ENCODE assay signal across 11 cellular contexts in genomic region chr12:14756331-14757143, GRCh38. TPM values are rescaled to one million over a fixed set of nuclear protein-coding genes. Genes with fewer than 3 reads are reported as not detected.
DNase-seq lines count a peak whose midpoint lies in the region; ATAC-seq, FAIRE-seq and TF ChIP-seq lines count a peak whose summit lies in the region.
"Had no signal": no experiment of that assay in that cellular context is flagged by ENCODE, and none has a peak within 500 bp of the region (broad histone marks: within the 10 kb centered on the region; RNA-seq: fewer than 3 reads in every experiment).

No MANE protein-coding gene starts in this region.

- H3K4me3 ChIP-seq in AG09309 (ENCODE audit: control insufficient read depth, low read depth, low read length): no peak overlapping the region
- H3K4me3 ChIP-seq in HCT116 (replicated peaks in 1 of 2; ENCODE audit: low read depth in 1 of 2, low read length in 2 of 2): no peak overlapping the region
- H3K4me3 ChIP-seq in GM12878: no peak overlapping the region
- H3K4me3 ChIP-seq in liver (ENCODE audit: low read depth in 1 of 3, low read length in 3 of 3): no peak overlapping the region

- TF ChIP-seq CTCF in AG09309 (IDR thresholded peaks at IDR 0.05; ENCODE audit: control insufficient read depth, insufficient read depth, low read depth, low read length, missing control alignments) (peak; percentile 26), HCT116 (IDR thresholded peaks at IDR 0.05 in 2 of 3, conservative IDR thresholded peaks at IDR 0.05 in 1 of 3; ENCODE audit: borderline replicate concordance in 1 of 3, insufficient read depth in 1 of 3, low read depth in 2 of 3, low read length in 2 of 3) (peak in 2 of 3 experiments; percentile 30 to 48; a peak in 4 of 6 replicates), GM12878 (IDR thresholded peaks at IDR 0.05 in 2 of 3, conservative IDR thresholded peaks at IDR 0.05 in 1 of 3; ENCODE audit: control insufficient read depth in 2 of 3, extremely low read depth in 1 of 3, insufficient read depth in 1 of 3, low read depth in 3 of 3, low read length in 3 of 3) (peak in 2 of 3 experiments; percentile 6 to 16; a peak in 1 of 6 replicates), liver (IDR thresholded peaks at IDR 0.05; ENCODE audit: low read depth, low read length, missing input control) (peak; percentile 30)

- no TSS peak for BruUV-seq in HCT116 (replicated peaks; lab: Mats Ljungman, UMichigan)
- BruUV-seq in GM12878 (replicated peaks; lab: Mats Ljungman, UMichigan): no TSS peak

- SMC1A ChIA-PET in GM12878 (lab: Charles Lee; ENCODE audit: uncharacterized antibody, unreplicated experiment): interaction anchor here (0.6 kb wide), 1 partner anchor 14 kb away, joined by 3 read pairs; a partner anchor contains a TSS

- RAD21 ChIA-PET in HCT116 (lab: Charles Lee; ENCODE audit: low non-redundant PET in 1 of 2, low total read pairs in 2 of 2, uncharacterized antibody in 2 of 2, unreplicated experiment in 2 of 2): no interaction called here
- RAD21 ChIA-PET in GM12878 (lab: Charles Lee; ENCODE audit: unreplicated experiment): no interaction called here

- H3K9me2 ChIP-seq in HCT116 (ENCODE audit: insufficient read depth): no peaks in the 10 kb centered on the region

- H3K79me2 ChIP-seq in HCT116 (ENCODE audit: insufficient read depth, low read length): no peaks in the 10 kb centered on the region
- no peaks in the 10 kb centered on the region for H3K79me2 ChIP-seq in GM12878 (ENCODE audit: control insufficient read depth, insufficient read depth, low read length)

- in situ Hi-C loops in GM12878 (cut with MboI): loop anchor here (25.0 kb wide), 1 partner anchor 1881 kb away; no protein-coding TSS in a partner anchor

- CTCF ChIA-PET in HCT116 (lab: Charles Lee): interaction anchor here (0.6 to 0.8 kb wide), 2 partner anchors 11 to 26 kb away, joined by 3 read pairs; no protein-coding TSS in a partner anchor
- CTCF ChIA-PET in GM12878 (lab: Yijun Ruan, JAX): interaction anchor here (0.7 to 0.8 kb wide), 2 partner anchors 18 to 49 kb away, joined by 3 to 4 read pairs; a partner anchor contains a TSS

- FAIRE-seq in GM12878 (lab: Jason Lieb, UNC): no peak

- H3K4me2 ChIP-seq in HCT116 (ENCODE audit: low read length) (no peak overlapping the region), GM12878 (ENCODE audit: control insufficient read depth, insufficient read depth) (no peak overlapping the region)

- H3K27me3 ChIP-seq in HCT116 (ENCODE audit: insufficient read depth, low read length) (no peaks in the 10 kb centered on the region), GM12878 (replicated peaks in 1 of 2; ENCODE audit: control insufficient read depth in 2 of 2, insufficient read depth in 2 of 2, low read length in 1 of 2) (no peaks in the 10 kb centered on the region), liver (ENCODE audit: control insufficient read depth in 4 of 4, insufficient read depth in 4 of 4, low read length in 3 of 4) (no peaks in the 10 kb centered on the region)

- no peak overlapping the region for H3K9ac ChIP-seq in HCT116 (ENCODE audit: low read length)
- H3K9ac ChIP-seq in GM12878 (ENCODE audit: control insufficient read depth, insufficient read depth, low read length): no peak overlapping the region
- no peak overlapping the region for H3K9ac ChIP-seq in liver (ENCODE audit: low read depth in 1 of 2, low read length in 2 of 2)

- H3K9me3 ChIP-seq in HCT116 (ENCODE audit: control insufficient read depth in 1 of 2, insufficient read depth in 1 of 2, low read depth in 1 of 2, low read length in 2 of 2) (peaks cover 0 to 2% of the 10 kb centered on the region in 2 experiments; a peak in 2 of 4 replicates), GM12878 (replicated peaks; ENCODE audit: control insufficient read depth, insufficient read depth, low read length) (peaks cover 3% of the 10 kb centered on the region; the same call in 2 of the 3 replicates), liver (ENCODE audit: control insufficient read depth in 4 of 4, low read length in 3 of 4) (no peaks in the 10 kb centered on the region)

- no peak for ATAC-seq in HCT116
- no peak for ATAC-seq in GM12878
- ATAC-seq in GM21576 (IDR thresholded peaks at IDR 0.05; ENCODE audit: unreplicated experiment): no peak
- ATAC-seq: natural killer cell, Right ventricle myocardium inferior had no signal

- no peaks in the 10 kb centered on the region for H4K20me1 ChIP-seq in HCT116 (ENCODE audit: insufficient read depth)
- no peaks in the 10 kb centered on the region for H4K20me1 ChIP-seq in GM12878 (ENCODE audit: control insufficient read depth, insufficient read depth)

- H3K4me1 ChIP-seq in HCT116 (ENCODE audit: control insufficient read depth in 1 of 2, insufficient read depth in 2 of 2, low read length in 2 of 2): peaks cover 0 to 4% of the 10 kb centered on the region in 2 experiments; a peak in 1 of 4 replicates
- no peaks in the 10 kb centered on the region for H3K4me1 ChIP-seq in GM12878 (ENCODE audit: control insufficient read depth, insufficient read depth, low read length)
- no peaks in the 10 kb centered on the region for H3K4me1 ChIP-seq in liver (ENCODE audit: control insufficient read depth in 4 of 4, insufficient read depth in 4 of 4, low read length in 3 of 4)

- TF ChIP-seq POLR2A in HCT116 (IDR thresholded peaks at IDR 0.05; ENCODE audit: borderline replicate concordance, extremely low read depth, insufficient read depth, insufficient read length): no peak
- no peak for TF ChIP-seq POLR2A in GM12878 (IDR thresholded peaks at IDR 0.05; ENCODE audit: low read depth, low read length)

- WGBS in GM12878 (ENCODE audit: insufficient coverage, insufficient replicate concordance, low lambda C conversion rate, missing lambda C conversion rate): 59% methylated on average over 17 of the region's 17 CpGs
- 57% methylated on average over 17 of the region's 17 CpGs for WGBS in liver

- POLR2A ChIA-PET in HCT116 (lab: Charles Lee): no interaction called here
- POLR2A ChIA-PET in GM12878 (lab: Charles Lee): no interaction called here

- no peak for TF ChIP-seq RAD21 in HCT116 (IDR thresholded peaks at IDR 0.05; ENCODE audit: low read depth)
- no peak for TF ChIP-seq RAD21 in GM12878 (IDR thresholded peaks at IDR 0.05; ENCODE audit: insufficient read depth, low read depth, low read length)
- TF ChIP-seq RAD21 in liver (IDR thresholded peaks at IDR 0.05): peak in 1 of 2 donors; percentile 66

- H3K36me3 ChIP-seq in HCT116 (ENCODE audit: control insufficient read depth in 1 of 2, insufficient read depth in 2 of 2, low read length in 2 of 2) (no peaks in the 10 kb centered on the region), GM12878 (ENCODE audit: control insufficient read depth in 2 of 2, insufficient read depth in 2 of 2, low read length in 1 of 2) (peaks cover 0 to 5% of the 10 kb centered on the region in 2 experiments; a peak in 1 of 4 replicates), liver (ENCODE audit: control insufficient read depth in 4 of 4, insufficient read depth in 3 of 4, low read depth in 1 of 4, low read length in 3 of 4) (no peaks in the 10 kb centered on the region)

- DNase-seq in AG09309 (ENCODE audit: low read depth) (no peak), HCT116 (ENCODE audit: low read depth, low spot score) (no peak), GM12878 (ENCODE audit: low read depth, low spot score) (no peak), cerebellum (ENCODE audit: low spot score) (no peak), medulla oblongata (ENCODE audit: extremely low spot score) (no peak), NCI-H187 (lab: John Stamatoyannopoulos, UW) (no peak)
- DNase-seq: natural killer cell had no signal

- no peak for TF ChIP-seq EP300 in GM12878 (IDR thresholded peaks at IDR 0.05; ENCODE audit: borderline replicate concordance in 1 of 2, control insufficient read depth in 1 of 2, low read depth in 2 of 2, low read length in 2 of 2)

- no peak overlapping the region for H2AFZ ChIP-seq in HCT116 (ENCODE audit: low read depth, low read length, poor library complexity, severe bottlenecking)
- H2AFZ ChIP-seq in GM12878 (ENCODE audit: control insufficient read depth, low read depth, low read length): no peak overlapping the region

- H3K27ac ChIP-seq in HCT116 (ENCODE audit: low read depth, low read length): no peak overlapping the region
- no peak overlapping the region for H3K27ac ChIP-seq in GM12878 (ENCODE audit: control insufficient read depth, insufficient read depth)
- no peak overlapping the region for H3K27ac ChIP-seq in liver (ENCODE audit: low read depth in 1 of 2, low read length in 2 of 2)
- H3K27ac ChIP-seq: epithelial cell of prostate had no signal

- intact Hi-C loops in HCT116 (cut with micrococcal nuclease) (no loop called here), GM12878 (cut with micrococcal nuclease; ENCODE audit: unreplicated experiment) (no loop called here)

RNA-seq across cellular contexts. Expression of gene WBP11, which starts 46.7 kb away (rescaled TPM):
- total RNA-seq in HCT116 (2021; ENCODE audit: unreplicated experiment): 67.4 TPM
- 29.7 and 34.0 TPM in 2 replicates for polyA plus RNA-seq in HCT116 (2012)
- total RNA-seq in GM12878 (2013; cell fraction: nucleolus; rRNA removed): 42.4 and 49.4 TPM in 2 replicates
- total RNA-seq in GM12878 (2014; rRNA removed): 10.0 and 11.5 TPM in 2 replicates
- total RNA-seq in GM12878 (2014; rRNA removed; fragmentation: Illumina TruSeq; extraction: Trizol): 34.3 and 39.4 TPM in 2 replicates
- 76.5 and 77.6 TPM in 2 replicates for total RNA-seq in GM12878 (2021)
- 24.9 TPM for polyA plus RNA-seq in GM12878 (2011; ENCODE audit: low read depth)
- 10.6 and 15.9 TPM in 2 replicates for polyA plus RNA-seq in GM12878 (2011; rRNA removed)
- polyA plus RNA-seq in GM12878 (2011; cell fraction: cytosol; rRNA removed): 8.4 and 13.0 TPM in 2 replicates
- 18.8 and 19.3 TPM in 2 replicates for polyA plus RNA-seq in GM12878 (2011; cell fraction: nucleus; rRNA removed)
- polyA plus RNA-seq in GM12878 (2012): 39.9 and 56.2 TPM in 2 replicates
- 60.3 and 80.9 TPM in 2 replicates for polyA plus RNA-seq in GM12878 (2014; fragmentation: Illumina TruSeq; extraction: Trizol)
- polyA plus RNA-seq in GM12878 (2014; fragmentation: Nextera tagmentation; extraction: Ambion mirVana): 10 to 100 TPM; 17.5 to 18.9 TPM
- 13.4 and 18.0 TPM in 2 replicates for polyA plus RNA-seq in GM12878 (2014; rRNA removed)
- polyA plus RNA-seq in GM12878 (2016; fragmentation: Nextera tagmentation; extraction: Ambion mirVana): 100 to 1,000 TPM; 102 to 107 TPM
- 11.1 and 16.1 TPM in 2 replicates for polyA minus RNA-seq in GM12878 (2011; rRNA and poly(A)+ RNA removed)
- 11.9 and 16.8 TPM in 2 replicates for polyA minus RNA-seq in GM12878 (2011; cell fraction: cytosol; rRNA and poly(A)+ RNA removed)
- polyA minus RNA-seq in GM12878 (2011; cell fraction: nucleus; rRNA and poly(A)+ RNA removed): 25.1 and 40.5 TPM in 2 replicates
- 10 to 100 TPM; 10.9 to 13.6 TPM for total RNA-seq in liver
- 10 to 100 TPM in 1 of 2 donors, 1 to 10 TPM in 1; 9.9 to 16.6 TPM for polyA plus RNA-seq in liver
- total RNA-seq in cerebellum: 26.2 TPM

RNA-seq across cellular contexts. Expression of gene C12orf60, which starts 46.9 kb away (rescaled TPM):
- total RNA-seq in HCT116 (2021; ENCODE audit: unreplicated experiment) (3.5 TPM), GM12878 (2014; rRNA removed) (2.0 and 2.7 TPM in 2 replicates), GM12878 (2014; rRNA removed; fragmentation: Illumina TruSeq; extraction: Trizol) (2.9 and 3.1 TPM in 2 replicates), GM12878 (2021) (1.8 TPM in 2 replicates), liver (1 to 10 TPM in 1 of 2 donors, under 1 TPM in 1; 0.50 to 1.5 TPM), cerebellum (4.4 TPM)
- 1.5 and 1.6 TPM in 2 replicates for polyA plus RNA-seq in HCT116 (2012)
- total RNA-seq in GM12878 (2013; cell fraction: nucleolus; rRNA removed): 1.9 and 2.7 TPM in 2 replicates
- 0.51 TPM for polyA plus RNA-seq in GM12878 (2011; ENCODE audit: low read depth)
- polyA plus RNA-seq in GM12878 (2011; rRNA removed) (2.3 and 4.5 TPM in 2 replicates), GM12878 (2014; fragmentation: Illumina TruSeq; extraction: Trizol) (3.1 and 3.5 TPM in 2 replicates), GM12878 (2014; fragmentation: Nextera tagmentation; extraction: Ambion mirVana) (1 to 10 TPM; 5.7 to 7.2 TPM), GM12878 (2014; rRNA removed) (1.9 and 2.6 TPM in 2 replicates), GM12878 (2016; fragmentation: Nextera tagmentation; extraction: Ambion mirVana) (1 to 10 TPM; 3.7 to 4.6 TPM), liver (1 to 10 TPM in 1 of 2 donors, under 1 TPM in 1; 0.53 to 1.9 TPM)
- polyA plus RNA-seq in GM12878 (2011; cell fraction: cytosol; rRNA removed): 0.97 and 0.99 TPM in 2 replicates
- 0.51 and 0.87 TPM in 2 replicates for polyA plus RNA-seq in GM12878 (2011; cell fraction: nucleus; rRNA removed)
- polyA plus RNA-seq in GM12878 (2012): 0.89 and 1.4 TPM in 2 replicates
- polyA minus RNA-seq in GM12878 (2011; rRNA and poly(A)+ RNA removed): 0.31 and 0.51 TPM in 2 replicates
- not detected in 2 replicates for polyA minus RNA-seq in GM12878 (2011; cell fraction: cytosol; rRNA and poly(A)+ RNA removed)
- polyA minus RNA-seq in GM12878 (2011; cell fraction: nucleus; rRNA and poly(A)+ RNA removed): 0.36 and 0.57 TPM in 2 replicates

RNA-seq across cellular contexts. Expression of gene SMCO3, which starts 57.4 kb away (rescaled TPM):
- total RNA-seq in HCT116 (2021; ENCODE audit: unreplicated experiment) (not detected), GM12878 (2014; rRNA removed) (not detected in 2 replicates), GM12878 (2014; rRNA removed; fragmentation: Illumina TruSeq; extraction: Trizol) (not detected in 2 replicates), GM12878 (2021) (not detected in 2 replicates), liver (under 1 TPM; 0.59 to 0.93 TPM), cerebellum (not detected)
- not detected in 2 replicates for polyA plus RNA-seq in HCT116 (2012)
- total RNA-seq in GM12878 (2013; cell fraction: nucleolus; rRNA removed): not detected in 2 replicates
- polyA plus RNA-seq in GM12878 (2011; ENCODE audit: low read depth): not detected
- polyA plus RNA-seq in GM12878 (2011; rRNA removed) (not detected in 2 replicates), GM12878 (2014; fragmentation: Illumina TruSeq; extraction: Trizol) (not detected in 2 replicates), GM12878 (2014; fragmentation: Nextera tagmentation; extraction: Ambion mirVana) (under 1 TPM; 0.10 to 0.11 TPM), GM12878 (2014; rRNA removed) (not detected in 2 replicates), GM12878 (2016; fragmentation: Nextera tagmentation; extraction: Ambion mirVana) (under 1 TPM; 0.05 to 0.35 TPM), liver (under 1 TPM; 0.17 to 0.54 TPM)
- not detected in 2 replicates for polyA plus RNA-seq in GM12878 (2011; cell fraction: cytosol; rRNA removed)
- polyA plus RNA-seq in GM12878 (2011; cell fraction: nucleus; rRNA removed): not detected in 2 replicates
- polyA plus RNA-seq in GM12878 (2012): 0.13 TPM in 1 of 2 replicates, not detected in the other
- not detected in 2 replicates for polyA minus RNA-seq in GM12878 (2011; rRNA and poly(A)+ RNA removed)
- polyA minus RNA-seq in GM12878 (2011; cell fraction: cytosol; rRNA and poly(A)+ RNA removed): not detected in 2 replicates
- polyA minus RNA-seq in GM12878 (2011; cell fraction: nucleus; rRNA and poly(A)+ RNA removed): not detected in 2 replicates
- total RNA-seq: natural killer cell had no signal
